ENCODE assay signal across 16 cellular contexts in genomic region chr11:133271206-133271605, GRCh38.
DNase-seq lines count a peak whose midpoint lies in the region; ATAC-seq lines count a peak whose summit lies in the region.
"Had no signal": no experiment of that assay in that cellular context is flagged by ENCODE, and none has a peak within 500 bp of the region (broad histone marks: within the 10 kb centered on the region; RNA-seq: fewer than 3 reads in every experiment).

No MANE protein-coding gene starts in this region.

- H3K4me1 ChIP-seq in neuronal stem cell (ENCODE audit: control insufficient read depth in 2 of 2, insufficient read depth in 1 of 2, low read depth in 1 of 2, low read length in 2 of 2), result peaks cover 0 to 2% of the 10 kb centered on the region in 2 donors

- H2AFZ ChIP-seq in neuronal stem cell (ENCODE audit: low read length), result no peak overlapping the region
- H2AFZ ChIP-seq: GM23248 had no signal

- H3K4me3 ChIP-seq in neuronal stem cell (ENCODE audit: low read length in 2 of 2), result no peak overlapping the region
- H3K4me3 ChIP-seq: GM23248 had no signal

- no peaks in the 10 kb centered on the region for H3K27me3 Mint-ChIP-seq in activated CD8-positive, alpha-beta T cell treated with anti-CD3 and anti-CD28 coated beads, Interleukin-2, amount 10 ng/mL, durations not matched to agents 7 days and 5 days (ENCODE audit: low read depth)
- H3K27me3 Mint-ChIP-seq: CD4-positive, alpha-beta memory T cell had no signal

- peak; percentile 15 for DNase-seq in NCI-H748 (lab: John Stamatoyannopoulos, UW; ENCODE audit: unreplicated experiment)
- no peak for DNase-seq in NCI-H748 treated with DMSO at 0.1 percent for 48 hours (lab: John Stamatoyannopoulos, UW)
- peak; percentile 13 for DNase-seq in NCI-H69 (lab: John Stamatoyannopoulos, UW)
- peak; percentile 56 for DNase-seq in medulla oblongata (ENCODE audit: extremely low spot score)
- DNase-seq in neuronal stem cell (ENCODE audit: low spot score), result no peak
- no peak for DNase-seq in activated CD8-positive, alpha-beta T cell treated with anti-CD3 and anti-CD28 coated beads, Interleukin-2, amount 10 ng/mL, durations not matched to agents 7 days and 5 days
- DNase-seq: C1 segment of cervical spinal cord; Calu3; CD4-positive, alpha-beta memory T cell; COR-L47; DMS53; DMS79 treated with DMSO at 0.1 percent for 48 hours; GF-D8; GM23248; H7; HCEC 1CT had no signal

- no peak overlapping the region for H2BK5ac ChIP-seq in neuronal stem cell (ENCODE audit: low read length)

- H2BK12ac ChIP-seq in neuronal stem cell (ENCODE audit: low read length), result no peak overlapping the region

- H3K9me3 Mint-ChIP-seq in activated CD8-positive, alpha-beta T cell treated with anti-CD3 and anti-CD28 coated beads, Interleukin-2, amount 10 ng/mL, durations not matched to agents 7 days and 5 days (ENCODE audit: insufficient read depth), result no peaks in the 10 kb centered on the region

- H3K23ac ChIP-seq in neuronal stem cell (ENCODE audit: low read depth, low read length, poor library complexity), result no peak overlapping the region

- no peak overlapping the region for H3K4me3 Mint-ChIP-seq in activated CD8-positive, alpha-beta T cell treated with anti-CD3 and anti-CD28 coated beads, Interleukin-2, amount 10 ng/mL, durations not matched to agents 7 days and 5 days
- H3K4me3 Mint-ChIP-seq: CD4-positive, alpha-beta memory T cell had no signal

- no peak overlapping the region for H3K18ac ChIP-seq in neuronal stem cell (ENCODE audit: low read length)

- H3K27me3 ChIP-seq in neuronal stem cell (ENCODE audit: control insufficient read depth in 3 of 3, insufficient read depth in 3 of 3, low read depth in 1 of 3, low read length in 3 of 3), result no peaks in the 10 kb centered on the region

- POLR2A ChIA-PET in activated CD8-positive, alpha-beta T cell treated with anti-CD3 and anti-CD28 coated beads, Interleukin-2, amount 10 ng/mL, durations not matched to agents 7 days and 5 days (lab: Charles Lee), result no interaction called here

- no peak overlapping the region for H3K4ac ChIP-seq in neuronal stem cell (ENCODE audit: low read length)

- no peak overlapping the region for H3K9ac ChIP-seq in neuronal stem cell (ENCODE audit: low read depth, low read length, poor library complexity)
- H3K9ac ChIP-seq: GM23248 had no signal

- H3K27ac ChIP-seq in neuronal stem cell (replicated peaks; ENCODE audit: low read length), result no peak overlapping the region
- H3K27ac ChIP-seq: GM23248 had no signal

- H3K14ac ChIP-seq in neuronal stem cell (ENCODE audit: low read length), result no peak overlapping the region

- no peak overlapping the region for H4K91ac ChIP-seq in neuronal stem cell (ENCODE audit: low read depth, low read length, poor library complexity)

- H3K4me2 ChIP-seq in neuronal stem cell (ENCODE audit: insufficient read depth, low read length, poor library complexity, severe bottlenecking), result no peak overlapping the region

- CTCF ChIA-PET in activated CD8-positive, alpha-beta T cell treated with anti-CD3 and anti-CD28 coated beads, Interleukin-2, amount 10 ng/mL, durations not matched to agents 7 days and 5 days (lab: Charles Lee), result no interaction called here

- no peak overlapping the region for H2BK15ac ChIP-seq in neuronal stem cell (ENCODE audit: low read length)

- no peaks in the 10 kb centered on the region for H3K36me3 Mint-ChIP-seq in activated CD8-positive, alpha-beta T cell treated with anti-CD3 and anti-CD28 coated beads, Interleukin-2, amount 10 ng/mL, durations not matched to agents 7 days and 5 days (ENCODE audit: low read depth)
- H3K36me3 Mint-ChIP-seq: CD4-positive, alpha-beta memory T cell had no signal

- H3K27ac Mint-ChIP-seq in activated CD8-positive, alpha-beta T cell treated with anti-CD3 and anti-CD28 coated beads, Interleukin-2, amount 10 ng/mL, durations not matched to agents 7 days and 5 days, result no peak overlapping the region
- H3K27ac Mint-ChIP-seq: CD4-positive, alpha-beta memory T cell had no signal

- no peak overlapping the region for H4K8ac ChIP-seq in neuronal stem cell (ENCODE audit: low read depth, low read length)

- H3K4me1 Mint-ChIP-seq in activated CD8-positive, alpha-beta T cell treated with anti-CD3 and anti-CD28 coated beads, Interleukin-2, amount 10 ng/mL, durations not matched to agents 7 days and 5 days (ENCODE audit: low read depth), result no peaks in the 10 kb centered on the region
- H3K4me1 Mint-ChIP-seq: CD4-positive, alpha-beta memory T cell had no signal

- no peaks in the 10 kb centered on the region for H3K9me3 ChIP-seq in neuronal stem cell (replicated peaks in 1 of 2; ENCODE audit: control insufficient read depth in 2 of 2, insufficient read depth in 1 of 2, low read depth in 1 of 2, low read length in 2 of 2)

- no peaks in the 10 kb centered on the region for H3K36me3 ChIP-seq in neuronal stem cell (replicated peaks in 1 of 2; ENCODE audit: control insufficient read depth in 2 of 2, insufficient read depth in 2 of 2, low read length in 2 of 2)

- no peak overlapping the region for H2AK5ac ChIP-seq in neuronal stem cell (ENCODE audit: low read depth, low read length)

- no peak for ATAC-seq in activated CD8-positive, alpha-beta T cell treated with anti-CD3 and anti-CD28 coated beads, Interleukin-2, amount 10 ng/mL, durations not matched to agents 7 days and 5 days

- H3K79me1 ChIP-seq in neuronal stem cell (ENCODE audit: low read depth, low read length), result no peaks in the 10 kb centered on the region

- no peak overlapping the region for H2BK120ac ChIP-seq in neuronal stem cell (ENCODE audit: low read depth, low read length)

Comparison
In these comparisons a context has a peak if more than half of its experiments do, and no peak if none do; other contexts are left out.
1. DNase-seq: peak in NCI-H748 (single experiment), NCI-H69 (single experiment) and medulla oblongata (single experiment); none in NCI-H748 treated with DMSO at 0.1 percent for 48 hours (single experiment), neuronal stem cell (single experiment) and activated CD8-positive, alpha-beta T cell treated with anti-CD3 and anti-CD28 coated beads, Interleukin-2, amount 10 ng/mL, durations not matched to agents 7 days and 5 days (single experiment).